Comparison of ENCODE assay signal across 8 cellular contexts in genomic region chr12:105106621-105107020, GRCh38. TPM values are rescaled to one million over a fixed set of nuclear protein-coding genes. Genes with fewer than 3 reads are reported as not detected.
A peak's percentile ranks its signal among the peaks of the same experiment; 100 is the strongest.
DNase-seq lines count a peak whose midpoint lies in the region; ATAC-seq and TF ChIP-seq lines count a peak whose summit lies in the region.

No MANE protein-coding gene starts in this region.

- H3K4me1 ChIP-seq in Peyer's patch, result peaks cover 0 to 22% (median 6%) of the 10 kb centered on the region in 4 donors
- H3K4me1 ChIP-seq in skeletal muscle satellite cell (ENCODE audit: control insufficient read depth, insufficient read depth, low read length), result peaks cover 16% of the 10 kb centered on the region

- TF ChIP-seq POLR2A in Peyer's patch (IDR thresholded peaks at IDR 0.05), result no peak

- peak overlapping the region; percentile 86 for H3K4me2 ChIP-seq in skeletal muscle satellite cell (ENCODE audit: low read length)

- no peaks in the 10 kb centered on the region for H3K9me3 ChIP-seq in Peyer's patch
- H3K9me3 ChIP-seq in skeletal muscle satellite cell (replicated peaks; ENCODE audit: low read length), result no peaks in the 10 kb centered on the region

- H3K4me3 ChIP-seq in Peyer's patch (peak overlapping the region in 3 of 4 donors; percentile 87 to 96 (median 91)), fibroblast of pulmonary artery (replicated peaks; ENCODE audit: low read depth, low read length) (peak overlapping the region; percentile 87), skeletal muscle satellite cell (ENCODE audit: low read length) (peak overlapping the region; percentile 98)

- DNase-seq in NCI-H146 treated with DMSO at 0.1 percent for 48 hours (lab: John Stamatoyannopoulos, UW; ENCODE audit: unreplicated experiment), result peak; percentile 43
- no peak for DNase-seq in NCI-H146 (lab: John Stamatoyannopoulos, UW)
- no peak for DNase-seq in Peyer's patch
- DNase-seq in fibroblast of pulmonary artery (ENCODE audit: low read depth), result no peak
- DNase-seq in DMS 273 treated with DMSO at 0.1 percent for 48 hours (lab: John Stamatoyannopoulos, UW), result no peak
- DNase-seq in GM20000 (ENCODE audit: low spot score), result no peak

- H3K27ac ChIP-seq in Peyer's patch, result no peak overlapping the region

- H3K27me3 ChIP-seq in Peyer's patch (no peaks in the 10 kb centered on the region), skeletal muscle satellite cell (ENCODE audit: control insufficient read depth, insufficient read depth, low read length) (no peaks in the 10 kb centered on the region)

- no peak for ATAC-seq in HG03378 (IDR thresholded peaks at IDR 0.05; ENCODE audit: unreplicated experiment)

- TF ChIP-seq CTCF in Peyer's patch (IDR thresholded peaks at IDR 0.05) (no peak), fibroblast of pulmonary artery (IDR thresholded peaks at IDR 0.05; ENCODE audit: low read length, missing control alignments) (no peak), GM20000 (IDR thresholded peaks at IDR 0.05; ENCODE audit: extremely low read depth, missing control alignments) (no peak)

- H3K9ac ChIP-seq in skeletal muscle satellite cell (ENCODE audit: low read depth, low read length), result peak overlapping the region; percentile 97

- H3K36me3 ChIP-seq in Peyer's patch, result peaks cover 0 to under 1% (median 0%) of the 10 kb centered on the region in 3 donors
- H3K36me3 ChIP-seq in skeletal muscle satellite cell (ENCODE audit: insufficient read depth, low read length), result peaks cover under 1% of the 10 kb centered on the region

RNA-seq across cellular contexts. Expression of gene WASHC4, which starts 0.9 kb away (rescaled TPM):
- total RNA-seq in Peyer's patch, result 10 to 100 TPM; 56.6 to 93.3 (median 71.4) TPM
- 65.7 and 76.0 TPM in 2 replicates for total RNA-seq in skeletal muscle satellite cell (2012; rRNA removed)

RNA-seq across cellular contexts. Expression of gene ALDH1L2, which starts 22.4 kb away (rescaled TPM):
- total RNA-seq in Peyer's patch, result 1 to 10 TPM in 3 of 4 donors, under 1 TPM in 1; 0.70 to 5.8 (median 4.0) TPM
- 29.2 and 34.3 TPM in 2 replicates for total RNA-seq in skeletal muscle satellite cell (2012; rRNA removed)
